In the genomic region with DNA sequence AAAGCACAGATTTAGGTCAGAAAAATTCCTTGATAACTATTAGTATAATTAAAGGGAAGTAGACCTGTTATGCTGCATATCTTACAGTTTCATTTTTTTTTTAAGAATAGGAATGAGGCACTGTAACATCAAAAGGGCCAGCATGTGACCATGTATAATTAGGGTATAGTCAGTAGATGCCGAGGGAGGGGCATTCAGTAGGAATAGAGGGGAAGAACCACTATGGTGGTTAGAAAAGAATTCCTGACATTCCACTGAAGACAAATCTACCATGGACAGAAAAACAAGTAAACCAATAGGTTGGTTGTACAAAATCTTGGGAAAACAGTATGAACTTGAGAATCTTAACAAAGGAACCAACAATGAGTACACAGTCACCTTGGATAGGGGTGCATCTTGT, we compare ENCODE assay signal across 21 cellular contexts.
"Had no signal": no experiment of that assay in that cellular context is flagged by ENCODE, and none has a peak within 500 bp of the region (broad histone marks: within the 10 kb centered on the region; RNA-seq: fewer than 3 reads in every experiment).

No MANE protein-coding gene starts in this region.

- H3K9me3 ChIP-seq: colonic mucosa had no signal

- H3K4me3 ChIP-seq: colonic mucosa, SK-N-MC had no signal

- H3K27me3 ChIP-seq: colonic mucosa had no signal

- DNase-seq: activated CD4-positive, alpha-beta memory T cell treated with anti-CD3 and anti-CD28 coated beads for 36 hours; activated CD4-positive, alpha-beta T cell treated with anti-CD3 and anti-CD28 coated beads, Interleukin-2, amount 10 ng/mL, durations not matched to agents 7 days and 5 days; activated CD4-positive, CD25-positive, alpha-beta regulatory T cell; activated CD8-positive, alpha-beta memory T cell treated with anti-CD3 and anti-CD28 coated beads for 24 hours; activated gamma-delta T cell; activated naive CD4-positive, alpha-beta T cell treated with anti-CD3 and anti-CD28 coated beads for 36 hours; activated T-cell treated with anti-CD3 and anti-CD28 coated beads for 4 hours; activated T-cell treated with anti-CD3 and anti-CD28 coated beads, Interleukin-2, amount 50 U/mL, for 48 hours; amygdala; cerebellar nuclear complex; colonic mucosa; NCI-H1930; NCI-H2107; NCI-H345; NCI-H510A; NCI-H526 treated with DMSO at 0.1 percent for 48 hours; NCI-H82; SIG-M5; T-helper 1 cell had no signal

- H3K27ac ChIP-seq: colonic mucosa, SK-N-MC, VCaP had no signal

- H3K4me1 ChIP-seq: colonic mucosa had no signal

- H3K36me3 ChIP-seq: colonic mucosa had no signal
